1 cellular context compared by ENCODE assay signal in genomic region chr17:48488548-48489106, GRCh38.
TF ChIP-seq lines count a peak whose summit lies in the region.

No MANE protein-coding gene starts in this region.

TF ChIP-seq in H1, 55 proteins besides CTCF, POLR2A, EP300 and RAD21:
- TF ChIP-seq RXRA (IDR thresholded peaks at IDR 0.05; ENCODE audit: insufficient read depth, low read depth, low read length): no peak
- TF ChIP-seq MAFK (IDR thresholded peaks at IDR 0.05; ENCODE audit: low read depth, low read length): peak; percentile 51; the same call in 1 of the 2 replicates
- no peak for TF ChIP-seq CHD1 (IDR thresholded peaks at IDR 0.05; ENCODE audit: low read depth, low read length)
